ENCODE assay signal across 22 cellular contexts in the genomic region with DNA sequence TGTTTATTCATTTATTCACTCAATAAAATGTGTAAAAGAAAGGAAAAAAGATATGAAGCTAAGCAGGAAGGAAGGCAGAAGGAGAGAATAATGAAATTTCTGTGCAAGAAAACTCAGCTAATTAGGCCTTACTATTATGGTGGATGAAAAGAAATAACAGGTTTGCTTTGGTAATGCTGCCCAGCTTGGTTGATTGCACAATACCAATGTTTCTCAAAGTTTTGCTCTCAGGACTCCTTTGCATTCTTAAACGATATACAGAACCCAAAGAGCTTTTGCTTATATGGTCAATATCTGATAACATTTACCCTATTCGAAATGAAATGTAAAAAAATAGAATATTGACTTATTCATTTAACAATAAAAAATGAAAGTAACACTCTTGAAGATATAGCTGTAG.
A peak's percentile ranks its signal among the peaks of the same experiment; 100 is the strongest.
DNase-seq lines count a peak whose midpoint lies in the region; ATAC-seq, FAIRE-seq and TF ChIP-seq lines count a peak whose summit lies in the region.
"Had no signal": no experiment of that assay in that cellular context is flagged by ENCODE, and none has a peak within 500 bp of the region (broad histone marks: within the 10 kb centered on the region; RNA-seq: fewer than 3 reads in every experiment).

No MANE protein-coding gene starts in this region.

- no peak for FAIRE-seq in H54 (lab: Jason Lieb, UNC)
- FAIRE-seq: bronchial epithelial cell, colon, pancreas, urothelium cell line had no signal

- peak overlapping the region; percentile 42 for H3K4me2 ChIP-seq in KMS-11
- H3K4me2 ChIP-seq: smooth muscle cell had no signal

- H3K36me3 ChIP-seq in ACC112 (ENCODE audit: insufficient read depth, low read length) (no peaks in the 10 kb centered on the region), KMS-11 (ENCODE audit: insufficient read depth) (no peaks in the 10 kb centered on the region)
- H3K36me3 ChIP-seq: pancreas, SJSA1, thoracic aorta had no signal

- peaks cover 33% of the 10 kb centered on the region for H3K4me1 ChIP-seq in ACC112 (ENCODE audit: control insufficient read depth, insufficient read depth, low read length, unreplicated experiment)
- H3K4me1 ChIP-seq in KMS-11 (ENCODE audit: low read depth, poor library complexity, severe bottlenecking): peaks cover 17% of the 10 kb centered on the region
- H3K4me1 ChIP-seq: SJSA1 had no signal

- no peak for ATAC-seq in GM18867 (IDR thresholded peaks at IDR 0.05; ENCODE audit: unreplicated experiment)

- H2AFZ ChIP-seq in ACC112 (ENCODE audit: low read length, unreplicated experiment) (no peak overlapping the region), KMS-11 (ENCODE audit: low read depth) (no peak overlapping the region)

- H3K4me3 ChIP-seq in ACC112 (ENCODE audit: low read depth, low read length) (no peak overlapping the region), KMS-11 (IDR thresholded peaks at IDR 0.05; ENCODE audit: insufficient read depth, low read depth, low read length) (no peak overlapping the region)
- H3K4me3 ChIP-seq: pancreas, SJSA1, smooth muscle cell, thoracic aorta had no signal

- no peak for TF ChIP-seq POLR2A in H54 (IDR thresholded peaks at IDR 0.05; ENCODE audit: low read depth, low read length)

- H4K20me1 ChIP-seq in KMS-11 (ENCODE audit: insufficient read depth): no peaks in the 10 kb centered on the region

- DNase-seq in amniotic epithelial cell (ENCODE audit: low read depth): peak; percentile 45
- peak; percentile 48 for DNase-seq in iris pigment epithelial cell (ENCODE audit: low read depth)
- no peak for DNase-seq in H54 (ENCODE audit: insufficient read length, low spot score)
- DNase-seq in SW 1271 (lab: John Stamatoyannopoulos, UW): no peak
- no peak for DNase-seq in islet precursor cell
- DNase-seq: activated CD4-positive, alpha-beta T cell treated with anti-CD3 and anti-CD28 coated beads for 48 hours; effector CD4-positive, alpha-beta T cell; hypothalamus; NCI-H1417; NCI-H2081 treated with DMSO at 0.1 percent for 48 hours; NCI-H345; pancreas; T1000 had no signal

- H3K79me2 ChIP-seq in ACC112 (ENCODE audit: control insufficient read depth, insufficient read depth, low read length, unreplicated experiment): peaks cover 19% of the 10 kb centered on the region
- no peaks in the 10 kb centered on the region for H3K79me2 ChIP-seq in KMS-11 (ENCODE audit: insufficient read depth, low read depth)

- no peak for TF ChIP-seq CTCF in KMS-11 (conservative IDR thresholded peaks at IDR 0.05; ENCODE audit: low read depth, low read length)

- H3K27ac ChIP-seq in ACC112 (ENCODE audit: low read depth, low read length): peak overlapping the region; percentile 5; the same call in 1 of the 2 replicates
- no peak overlapping the region for H3K27ac ChIP-seq in KMS-11
- H3K27ac ChIP-seq: pancreas, SJSA1, thoracic aorta had no signal

- H3K9ac ChIP-seq in KMS-11: no peak overlapping the region

- H3K27me3 ChIP-seq in ACC112 (ENCODE audit: insufficient read depth, low read length): no peaks in the 10 kb centered on the region
- H3K27me3 ChIP-seq in KMS-11 (ENCODE audit: insufficient read depth, low read depth): no peaks in the 10 kb centered on the region
- H3K27me3 ChIP-seq: pancreas, SJSA1 had no signal

Comparison
In these comparisons a context has a peak if more than half of its experiments do, and no peak if none do; other contexts are left out.
1. DNase-seq: peak in amniotic epithelial cell (single experiment) and iris pigment epithelial cell (single experiment); none in H54 (single experiment), SW 1271 (0 of 2) and islet precursor cell (single experiment).